In the genomic region with DNA sequence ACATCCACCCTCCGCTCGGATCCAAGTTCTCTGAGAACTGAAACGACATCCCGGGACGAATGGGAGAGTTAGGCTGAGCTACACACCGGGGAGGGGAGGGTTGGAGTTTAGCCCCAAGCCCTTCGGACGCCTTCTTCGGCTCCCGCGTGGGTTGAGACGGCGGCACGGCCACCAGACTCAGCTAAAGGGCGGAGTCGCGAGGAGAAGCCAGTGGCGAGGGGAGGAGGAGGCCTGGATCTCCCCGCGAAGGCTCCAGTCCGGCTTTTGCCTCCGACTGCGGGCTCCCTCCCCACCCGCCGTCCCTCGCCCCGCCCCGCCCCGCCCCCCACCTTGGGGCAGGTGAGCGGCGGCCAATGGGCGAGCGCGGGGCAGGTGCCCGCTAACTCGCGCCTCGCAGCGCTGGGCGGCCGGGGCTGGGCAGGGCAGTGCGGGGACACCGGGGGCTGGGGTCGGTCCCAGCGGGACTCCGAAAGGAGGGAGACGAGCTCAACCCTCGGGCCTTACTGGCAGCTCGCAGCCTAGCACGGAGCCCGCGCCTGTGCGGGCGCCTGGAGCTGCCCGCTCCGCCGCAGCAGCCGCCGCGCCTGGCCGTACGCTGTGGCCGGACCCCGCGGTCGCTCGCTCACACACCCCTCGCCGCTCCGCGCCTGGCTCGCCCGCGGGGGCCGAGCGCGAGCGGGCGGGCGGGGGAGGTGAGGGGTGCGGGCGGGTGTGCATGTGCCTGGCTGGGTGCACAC, we compare ENCODE assay signal across 8 cellular contexts. TPM values are rescaled to one million over a fixed set of nuclear protein-coding genes. Genes with fewer than 3 reads are reported as not detected.
DNase-seq lines count a peak whose midpoint lies in the region; ATAC-seq and TF ChIP-seq lines count a peak whose summit lies in the region.

A gene (plus strand): TSS at position 382 of the 737 bp plus-strand sequence. CDS start 334 bp downstream, at position 716.

- POLR2A ChIA-PET in RWPE1 (lab: Yijun Ruan, JAX; ENCODE audit: low non-redundant PET) (interaction anchor here (0.6 kb wide), 1 partner anchor 468 kb away, joined by 3 read pairs; a partner anchor contains a TSS), MCF 10A (lab: Yijun Ruan, JAX) (interaction anchor here (0.6 to 1.8 kb wide), 4 partner anchors 9 to 30 kb away, joined by 3 to 6 read pairs (median 3); a partner anchor contains a TSS)

- H3K27ac Mint-ChIP-seq in CD4-positive, CD25-positive, alpha-beta regulatory T cell, result no peak within 1 kb of the TSS
- no peak within 1 kb of the TSS for H3K27ac Mint-ChIP-seq in MCF 10A (ENCODE audit: low read depth, unreplicated experiment)

- peaks cover 39% of the 10 kb centered on the region for H3K27me3 ChIP-seq in CD4-positive, CD25-positive, alpha-beta regulatory T cell (ENCODE audit: control insufficient read depth, insufficient read depth, low read length)

- peaks cover 0 to 3% (median 0%) of the 10 kb centered on the region in 7 donors for H3K9me3 Mint-ChIP-seq in CD4-positive, CD25-positive, alpha-beta regulatory T cell
- H3K9me3 Mint-ChIP-seq in MCF 10A (ENCODE audit: unreplicated experiment), result no peaks in the 10 kb centered on the region

- DNase-seq in CD4-positive, CD25-positive, alpha-beta regulatory T cell, result peak in 2 of 3 donors; percentile 43 to 47
- DNase-seq in HT-29 (ENCODE audit: low spot score) (peak; percentile 76), RWPE1 (ENCODE audit: low spot score) (peak; percentile 74), MCF 10A (ENCODE audit: unreplicated experiment) (peak; percentile 66), left lobe of liver (ENCODE audit: low spot score) (peak; percentile 85)
- DNase-seq in stimulated activated CD8-positive, alpha-beta memory T cell treated with anti-CD3 and anti-CD28 coated beads, Interleukin-4, amount 100 ng/mL, for 48 hours, result peak; percentile 63

- H3K9me3 ChIP-seq in CD4-positive, CD25-positive, alpha-beta regulatory T cell (ENCODE audit: control insufficient read depth in 2 of 2, low read length in 2 of 2), result no peaks in the 10 kb centered on the region

- no peaks in the 10 kb centered on the region for H3K36me3 ChIP-seq in CD4-positive, CD25-positive, alpha-beta regulatory T cell (ENCODE audit: control insufficient read depth, insufficient read depth, low read length)

- H3K27ac ChIP-seq in CD4-positive, CD25-positive, alpha-beta regulatory T cell (ENCODE audit: insufficient read depth, low read length, poor library complexity, severe bottlenecking), result no peak within 1 kb of the TSS
- no peak within 1 kb of the TSS for H3K27ac ChIP-seq in RWPE1

- no TSS peak for BruUV-seq in MCF 10A (replicated peaks; lab: Mats Ljungman, UMichigan)

- H3K4me3 ChIP-seq in CD4-positive, CD25-positive, alpha-beta regulatory T cell (ENCODE audit: low read depth, low read length), result peak within 1 kb of the TSS; percentile 44

- no peak for TF ChIP-seq CTCF in RWPE1 (conservative IDR thresholded peaks at IDR 0.05; ENCODE audit: low read depth)
- TF ChIP-seq CTCF in MCF 10A (IDR thresholded peaks at IDR 0.05; ENCODE audit: unreplicated experiment), result no peak

- H3K4me1 Mint-ChIP-seq in CD4-positive, CD25-positive, alpha-beta regulatory T cell, result peaks cover 4 to 48% (median 16%) of the 10 kb centered on the region in 4 donors
- H3K4me1 Mint-ChIP-seq in MCF 10A (ENCODE audit: insufficient read depth, unreplicated experiment), result peaks cover 6% of the 10 kb centered on the region

- ATAC-seq in CD4-positive, CD25-positive, alpha-beta regulatory T cell (ENCODE audit: low read depth in 2 of 2), result peak; percentile 25 to 38
- ATAC-seq in GM19324 (IDR thresholded peaks at IDR 0.05; ENCODE audit: low FRiP score, unreplicated experiment) (peak; percentile 57), left lobe of liver (peak; percentile 84), GM18505 (IDR thresholded peaks at IDR 0.05; ENCODE audit: unreplicated experiment) (no peak)

- H3K27me3 Mint-ChIP-seq in CD4-positive, CD25-positive, alpha-beta regulatory T cell, result peaks cover 85% of the 10 kb centered on the region
- peaks cover 76% of the 10 kb centered on the region for H3K27me3 Mint-ChIP-seq in MCF 10A (ENCODE audit: insufficient read depth, unreplicated experiment)

- peaks cover 49% of the 10 kb centered on the region for H3K4me1 ChIP-seq in CD4-positive, CD25-positive, alpha-beta regulatory T cell (ENCODE audit: control insufficient read depth, insufficient read depth, low read length, poor library complexity, severe bottlenecking)

- TF ChIP-seq POLR2A in GM18505 (IDR thresholded peaks at IDR 0.05; ENCODE audit: borderline replicate concordance, extremely low read depth, insufficient read depth, insufficient read length), result no peak

- H3K4me3 Mint-ChIP-seq in CD4-positive, CD25-positive, alpha-beta regulatory T cell, result peak within 1 kb of the TSS; percentile 72 to 84 (median 82)
- peak within 1 kb of the TSS; percentile 42 for H3K4me3 Mint-ChIP-seq in MCF 10A (ENCODE audit: unreplicated experiment)

- no peaks in the 10 kb centered on the region for H3K36me3 Mint-ChIP-seq in CD4-positive, CD25-positive, alpha-beta regulatory T cell
- no peaks in the 10 kb centered on the region for H3K36me3 Mint-ChIP-seq in MCF 10A (ENCODE audit: insufficient read depth, unreplicated experiment)

- intact Hi-C loops in MCF 10A (cut with micrococcal nuclease), result no loop called here

- CTCF ChIA-PET in RWPE1 (lab: Yijun Ruan, JAX), result interaction anchor here (0.6 to 5.4 kb wide), 5 partner anchors 10 to 57 kb away, joined by 3 to 21 read pairs (median 4); a partner anchor contains a TSS
- CTCF ChIA-PET in MCF 10A (lab: Yijun Ruan, JAX), result interaction anchor here (0.6 to 2.8 kb wide), 7 partner anchors 9 to 260 kb away, joined by 3 to 17 read pairs (median 4); a partner anchor contains a TSS

RNA-seq across cellular contexts. Expression of the gene that starts here (rescaled TPM):
- not detected for total RNA-seq in CD4-positive, CD25-positive, alpha-beta regulatory T cell
- not detected for polyA plus RNA-seq in CD4-positive, CD25-positive, alpha-beta regulatory T cell
- 0.23 and 1.0 TPM in 2 replicates for total RNA-seq in HT-29 (2014; rRNA removed; shearing (Covaris generic))
- total RNA-seq in MCF 10A (2022), result not detected in 2 replicates
- 0.20 TPM for total RNA-seq in left lobe of liver

Comparison
In these comparisons a context has a peak if more than half of its experiments do, and no peak if none do; other contexts are left out.
1. Peak in DNase-seq, ATAC-seq and H3K4me3 ChIP-seq in CD4-positive, CD25-positive, alpha-beta regulatory T cell; RNA of the gene not detected or under 1 TPM.
2. Peak in DNase-seq in MCF 10A; RNA of the gene not detected or under 1 TPM.
3. Peak in DNase-seq and ATAC-seq in left lobe of liver; RNA of the gene not detected or under 1 TPM.